Comparison of ENCODE assay signal across 8 cellular contexts in the genomic region with DNA sequence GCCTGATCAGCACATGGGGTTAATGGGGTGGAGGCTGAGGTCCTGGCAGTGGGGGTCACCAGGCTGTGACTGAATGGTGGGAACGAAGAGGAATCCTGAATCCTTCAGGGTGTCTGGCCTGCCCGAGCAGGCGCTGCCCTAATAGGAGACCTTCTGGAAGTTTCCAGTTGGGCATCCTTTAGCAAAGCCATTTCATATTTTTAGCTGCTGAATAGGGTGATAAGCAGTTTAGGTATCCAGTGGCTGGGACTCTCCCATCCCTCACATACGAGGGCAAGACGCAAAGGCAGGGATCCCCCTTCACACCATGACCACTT.
A peak's percentile ranks its signal among the peaks of the same experiment; 100 is the strongest.
DNase-seq lines count a peak whose midpoint lies in the region; ATAC-seq and TF ChIP-seq lines count a peak whose summit lies in the region.
"Had no signal": no experiment of that assay in that cellular context is flagged by ENCODE, and none has a peak within 500 bp of the region (broad histone marks: within the 10 kb centered on the region; RNA-seq: fewer than 3 reads in every experiment).

No MANE protein-coding gene starts in this region.

- no peak for TF ChIP-seq RAD21 in HCT116 (IDR thresholded peaks at IDR 0.05; ENCODE audit: low read depth)

- no peaks in the 10 kb centered on the region for H3K27me3 ChIP-seq in CD8-positive, alpha-beta memory T cell (ENCODE audit: insufficient read depth, low read length, poor library complexity, severe bottlenecking)
- H3K27me3 ChIP-seq in HCT116 (ENCODE audit: insufficient read depth, low read length) (no peaks in the 10 kb centered on the region; the same call in 1 of the 2 replicates), brain microvascular endothelial cell (replicated peaks) (no peaks in the 10 kb centered on the region), psoas muscle (ENCODE audit: insufficient read depth in 3 of 3, low read length in 2 of 3) (no peaks in the 10 kb centered on the region)
- H3K27me3 ChIP-seq: pancreas had no signal

- peaks cover 0 to 2% of the 10 kb centered on the region in 2 donors for H3K27me3 Mint-ChIP-seq in CD8-positive, alpha-beta memory T cell

- CTCF ChIA-PET in CD8-positive, alpha-beta memory T cell (lab: Charles Lee): interaction anchor here (0.8 to 3.3 kb wide), 3 partner anchors 10 to 36 kb away, joined by 3 to 16 read pairs (median 4); no protein-coding TSS in a partner anchor
- CTCF ChIA-PET in HCT116 (lab: Charles Lee): interaction anchor here (0.9 to 1.6 kb wide), 3 partner anchors 10 to 12 kb away, joined by 4 to 10 read pairs (median 6); no protein-coding TSS in a partner anchor

- H3K36me3 Mint-ChIP-seq in CD8-positive, alpha-beta memory T cell: peaks cover 0 to 2% (median 0%) of the 10 kb centered on the region in 3 donors

- POLR2A ChIA-PET in CD8-positive, alpha-beta memory T cell (lab: Charles Lee): interaction anchor here (0.6 kb wide), 2 partner anchors 215 to 825 kb away, joined by 5 read pairs; no protein-coding TSS in a partner anchor
- POLR2A ChIA-PET in HCT116 (lab: Charles Lee): interaction anchor here (1.2 kb wide), 1 partner anchor 9 kb away, joined by 6 read pairs; no protein-coding TSS in a partner anchor

- H3K79me2 ChIP-seq in HCT116 (ENCODE audit: insufficient read depth, low read length): no peaks in the 10 kb centered on the region

- H3K9me2 ChIP-seq in HCT116 (ENCODE audit: insufficient read depth): no peaks in the 10 kb centered on the region

- peak overlapping the region in 5 of 8 donors; percentile 13 to 96 (median 82) for H3K27ac Mint-ChIP-seq in CD8-positive, alpha-beta memory T cell

- peaks cover 23 to 42% (median 28%) of the 10 kb centered on the region in 3 donors for H3K4me1 Mint-ChIP-seq in CD8-positive, alpha-beta memory T cell

- in situ Hi-C loops in brain microvascular endothelial cell (cut with HindIII; ENCODE audit: low pct_ligation_motif_present, low sequenced_read_pairs): no loop called here

- no peaks in the 10 kb centered on the region for H4K20me1 ChIP-seq in HCT116 (ENCODE audit: insufficient read depth)

- no peak overlapping the region for H3K27ac ChIP-seq in CD8-positive, alpha-beta memory T cell (ENCODE audit: low read depth, low read length)
- H3K27ac ChIP-seq in HCT116 (ENCODE audit: low read depth, low read length) (peak overlapping the region; percentile 30), brain microvascular endothelial cell (peak overlapping the region; percentile 98), psoas muscle (peak overlapping the region; percentile 58)
- H3K27ac ChIP-seq: pancreas had no signal

- peak overlapping the region; percentile 23 for H3K4me3 ChIP-seq in CD8-positive, alpha-beta memory T cell (ENCODE audit: low read length)
- H3K4me3 ChIP-seq in HCT116 (replicated peaks in 1 of 2; ENCODE audit: low read depth in 1 of 2, low read length in 2 of 2) (peak overlapping the region; percentile 14 to 38; a peak in 3 of 4 replicates), brain microvascular endothelial cell (ENCODE audit: low read depth, low read length) (no peak overlapping the region), psoas muscle (no peak overlapping the region)
- H3K4me3 ChIP-seq: pancreas had no signal

- RAD21 ChIA-PET in HCT116 (lab: Charles Lee; ENCODE audit: low non-redundant PET in 1 of 2, low total read pairs in 2 of 2, uncharacterized antibody in 2 of 2, unreplicated experiment in 2 of 2): interaction anchor here (0.8 to 1.3 kb wide), 3 partner anchors 10 to 579 kb away, joined by 3 to 4 read pairs (median 3); no protein-coding TSS in a partner anchor

- H3K9ac ChIP-seq in HCT116 (ENCODE audit: low read length): peak overlapping the region; percentile 10; the same call in 1 of the 2 replicates

- no peak for DNase-seq in CD8-positive, alpha-beta memory T cell
- DNase-seq in HCT116 (ENCODE audit: low read depth, low spot score): no peak
- peak; percentile 11 for DNase-seq in brain microvascular endothelial cell
- no peak for DNase-seq in psoas muscle
- no peak for DNase-seq in AG08396 (ENCODE audit: low spot score)
- no peak for DNase-seq in NCI-H2171 treated with DMSO at 0.1 percent for 48 hours (lab: John Stamatoyannopoulos, UW)

- no peaks in the 10 kb centered on the region for H3K9me3 Mint-ChIP-seq in CD8-positive, alpha-beta memory T cell

- WGBS in psoas muscle, 3 donors: 72 to 85% (median 73%) methylated on average over 5 of the region's 5 CpGs

- H3K9me3 ChIP-seq in CD8-positive, alpha-beta memory T cell (ENCODE audit: low read length): no peaks in the 10 kb centered on the region
- H3K9me3 ChIP-seq in HCT116 (ENCODE audit: control insufficient read depth in 1 of 2, insufficient read depth in 1 of 2, low read depth in 1 of 2, low read length in 2 of 2) (no peaks in the 10 kb centered on the region), psoas muscle (no peaks in the 10 kb centered on the region)
- H3K9me3 ChIP-seq: pancreas had no signal

- no peaks in the 10 kb centered on the region for H3K36me3 ChIP-seq in CD8-positive, alpha-beta memory T cell (ENCODE audit: insufficient read depth, low read length)
- H3K36me3 ChIP-seq in HCT116 (ENCODE audit: control insufficient read depth in 1 of 2, insufficient read depth in 2 of 2, low read length in 2 of 2): no peaks in the 10 kb centered on the region
- H3K36me3 ChIP-seq in brain microvascular endothelial cell (replicated peaks): no peaks in the 10 kb centered on the region
- no peaks in the 10 kb centered on the region for H3K36me3 ChIP-seq in psoas muscle (ENCODE audit: insufficient read depth in 1 of 2, low read depth in 1 of 2)
- H3K36me3 ChIP-seq: pancreas had no signal

- ATAC-seq in HCT116 (no peak), psoas muscle (peak in 1 of 4 donors; percentile 29), GM19351 (IDR thresholded peaks at IDR 0.05; ENCODE audit: unreplicated experiment) (no peak)

- peak overlapping the region; percentile 25 for H2AFZ ChIP-seq in HCT116 (ENCODE audit: low read depth, low read length, poor library complexity, severe bottlenecking)

- peak overlapping the region in 4 of 7 donors; percentile 17 to 77 (median 68) for H3K4me3 Mint-ChIP-seq in CD8-positive, alpha-beta memory T cell

- TSS peak; percentile 49 for BruUV-seq in HCT116 (replicated peaks; lab: Mats Ljungman, UMichigan)

- peaks cover 39% of the 10 kb centered on the region for H3K4me1 ChIP-seq in CD8-positive, alpha-beta memory T cell (ENCODE audit: insufficient read depth, low read length)
- H3K4me1 ChIP-seq in HCT116 (ENCODE audit: control insufficient read depth in 1 of 2, insufficient read depth in 2 of 2, low read length in 2 of 2): peaks cover 38 to 52% of the 10 kb centered on the region in 2 experiments
- H3K4me1 ChIP-seq in psoas muscle: peaks cover 9% of the 10 kb centered on the region
- H3K4me1 ChIP-seq: pancreas had no signal

- intact Hi-C loops in HCT116 (cut with micrococcal nuclease) (no loop called here), psoas muscle (cut with DNase I) (no loop called here)

- TF ChIP-seq POLR2A in HCT116 (IDR thresholded peaks at IDR 0.05; ENCODE audit: borderline replicate concordance, extremely low read depth, insufficient read depth, insufficient read length): no peak

- no peak for TF ChIP-seq CTCF in HCT116 (IDR thresholded peaks at IDR 0.05 in 2 of 3, conservative IDR thresholded peaks at IDR 0.05 in 1 of 3; ENCODE audit: borderline replicate concordance in 1 of 3, insufficient read depth in 1 of 3, low read depth in 2 of 3, low read length in 2 of 3)
- no peak for TF ChIP-seq CTCF in brain microvascular endothelial cell (IDR thresholded peaks at IDR 0.05; ENCODE audit: low read depth, low read length, missing control alignments)
- no peak for TF ChIP-seq CTCF in psoas muscle (IDR thresholded peaks at IDR 0.05)

- H3K4me2 ChIP-seq in HCT116 (ENCODE audit: low read length): peak overlapping the region; percentile 67

TF ChIP-seq in HCT116, 20 proteins besides CTCF, POLR2A, EP300 and RAD21:
- TF ChIP-seq TCF7L2 (IDR thresholded peaks at IDR 0.05; ENCODE audit: borderline replicate concordance, extremely low read depth, insufficient read depth, insufficient read length) (no peak), ELF1 (IDR thresholded peaks at IDR 0.05; ENCODE audit: borderline replicate concordance, low read depth) (no peak)

Comparison
In these comparisons a context has a peak if more than half of its experiments do, and no peak if none do; other contexts are left out.
1. H3K4me3 ChIP-seq: peak in CD8-positive, alpha-beta memory T cell (single experiment) and HCT116 (2 of 2); none in brain microvascular endothelial cell (single experiment) and psoas muscle (single experiment).